In genomic region chr2:193475038-193475437, GRCh38 we compare ENCODE assay signal across 25 cellular contexts.
"Had no signal": no experiment of that assay in that cellular context is flagged by ENCODE, and none has a peak within 500 bp of the region (broad histone marks: within the 10 kb centered on the region; RNA-seq: fewer than 3 reads in every experiment).

No MANE protein-coding gene starts in this region.

- H3K27me3 ChIP-seq: gastrocnemius medialis, neutrophil, pancreas, right atrium auricular region, testis, tibial artery had no signal

- H3K27ac Mint-ChIP-seq: effector memory CD8-positive, alpha-beta T cell; natural killer cell; progenitor cell of endocrine pancreas; type B pancreatic cell had no signal

- H3K9me3 Mint-ChIP-seq: type B pancreatic cell had no signal

- H3K4me1 ChIP-seq: gastrocnemius medialis, lower lobe of right lung, pancreas, right atrium auricular region, testis, tibial artery had no signal

- H3K27ac ChIP-seq: gastrocnemius medialis, lower lobe of right lung, neutrophil, pancreas, right atrium auricular region, testis, tibial artery had no signal

- H3K36me3 ChIP-seq: gastrocnemius medialis, lower lobe of right lung, neutrophil, pancreas, right atrium auricular region, tibial artery had no signal

- H3K27me3 Mint-ChIP-seq: effector memory CD8-positive, alpha-beta T cell; progenitor cell of endocrine pancreas; type B pancreatic cell had no signal

- DNase-seq: cortex of kidney; effector memory CD8-positive, alpha-beta T cell; gastrocnemius medialis; head of caudate nucleus; left ventricle myocardium superior; lower lobe of right lung; natural killer cell; pancreas; stimulated activated CD4-positive, alpha-beta T cell treated with anti-CD3 and anti-CD28 coated beads, Interleukin-12 subunit alpha, Interleukin-12 subunit beta, amount 100 ng/mL, for 4 hours; stimulated activated CD4-positive, alpha-beta T cell treated with anti-CD3 and anti-CD28 coated beads, Interleukin-1b, Interleukin-23, amount 100 ng/mL, for 48 hours; stimulated activated CD4-positive, alpha-beta T cell treated with anti-CD3 and anti-CD28 coated beads, Interleukin-4, amount 100 ng/mL, for 1 hour; stimulated activated CD8-positive, alpha-beta memory T cell treated with anti-CD3 and anti-CD28 coated beads, Interleukin-4, amount 100 ng/mL, for 48 hours; stimulated activated naive CD4-positive, alpha-beta T cell; substantia nigra; testis; tibial artery had no signal

- H3K9me3 ChIP-seq: gastrocnemius medialis, lower lobe of right lung, neutrophil, pancreas, right atrium auricular region, testis had no signal

- ATAC-seq: effector memory CD8-positive, alpha-beta T cell; gastrocnemius medialis; left ventricle myocardium superior; lower lobe of right lung; natural killer cell; pancreas; sciatic nerve had no signal

- H3K4me2 ChIP-seq: smooth muscle cell had no signal

- H3K4me1 Mint-ChIP-seq: natural killer cell, neural crest cell had no signal

- H3K4me3 ChIP-seq: gastrocnemius medialis, lower lobe of right lung, pancreas, right atrium auricular region, smooth muscle cell, testis, tibial artery had no signal

- FAIRE-seq: endometrium, keratinocyte, pancreas had no signal

- H3K36me3 Mint-ChIP-seq: natural killer cell, type B pancreatic cell had no signal

- H3K4me3 Mint-ChIP-seq: effector memory CD8-positive, alpha-beta T cell; natural killer cell; neural crest cell; type B pancreatic cell had no signal
